Comparison of ENCODE assay signal across 16 cellular contexts in the genomic region with DNA sequence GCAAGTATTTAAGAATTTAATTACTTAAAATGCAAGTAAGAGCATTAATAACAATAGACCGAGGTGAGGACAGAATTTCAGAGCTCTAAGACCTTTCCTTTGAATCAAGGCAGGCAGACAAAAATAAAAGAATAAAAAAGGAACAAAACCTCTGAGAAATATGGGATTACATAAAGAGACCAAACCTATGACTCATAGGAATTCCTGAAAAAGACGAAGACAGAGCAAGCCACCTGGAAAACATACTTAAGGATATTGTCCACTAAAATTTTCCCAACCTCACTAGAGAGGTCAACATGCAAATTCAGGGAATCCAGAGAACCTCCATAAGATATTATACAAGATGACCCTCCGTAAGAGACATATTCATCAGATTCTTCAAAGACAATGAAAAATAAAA.
"Had no signal": no experiment of that assay in that cellular context is flagged by ENCODE, and none has a peak within 500 bp of the region (broad histone marks: within the 10 kb centered on the region; RNA-seq: fewer than 3 reads in every experiment).

No MANE protein-coding gene starts in this region.

- H3K4me1 Mint-ChIP-seq: activated CD4-positive, alpha-beta memory T cell treated with anti-CD3 and anti-CD28 coated beads, Interleukin-2, amount 10 ng/mL, durations not matched to agents 7 days and 5 days; endodermal cell; WTC11 had no signal

- H3K9me3 ChIP-seq: left lung, mucosa of descending colon, ovary, stomach had no signal

- H3K9me3 Mint-ChIP-seq: activated CD4-positive, alpha-beta memory T cell treated with anti-CD3 and anti-CD28 coated beads, Interleukin-2, amount 10 ng/mL, durations not matched to agents 7 days and 5 days; endodermal cell; WTC11 had no signal

- H3K4me1 ChIP-seq: left lung, stomach had no signal

- H3K4me3 Mint-ChIP-seq: activated CD4-positive, alpha-beta memory T cell treated with anti-CD3 and anti-CD28 coated beads, Interleukin-2, amount 10 ng/mL, durations not matched to agents 7 days and 5 days; activated T-cell treated with anti-CD3 and anti-CD28 coated beads, Interleukin-2, amount 50 U/mL, for 24 hours; endodermal cell; naive thymus-derived CD4-positive, alpha-beta T cell; WTC11 had no signal

- H3K27ac Mint-ChIP-seq: activated CD4-positive, alpha-beta memory T cell treated with anti-CD3 and anti-CD28 coated beads, Interleukin-2, amount 10 ng/mL, durations not matched to agents 7 days and 5 days; activated T-cell treated with anti-CD3 and anti-CD28 coated beads, Interleukin-2, amount 50 U/mL, for 24 hours; endodermal cell; naive thymus-derived CD4-positive, alpha-beta T cell; WTC11 had no signal

- H3K36me3 ChIP-seq: left lung, ovary, stomach had no signal

- ATAC-seq: left lung; mucosa of descending colon; naive thymus-derived CD4-positive, alpha-beta T cell; WTC11 had no signal

- H3K36me3 Mint-ChIP-seq: WTC11 had no signal

- H3K4me3 ChIP-seq: dorsolateral prefrontal cortex, hepatocyte, left lung, mucosa of descending colon, ovary, stomach had no signal

- H3K27me3 Mint-ChIP-seq: activated T-cell treated with anti-CD3 and anti-CD28 coated beads, Interleukin-2, amount 50 U/mL, for 24 hours had no signal

- H3K27ac ChIP-seq: dorsolateral prefrontal cortex, hepatocyte, left lung, ovary, stomach had no signal

- DNase-seq: activated CD4-positive, alpha-beta memory T cell treated with anti-CD3 and anti-CD28 coated beads, Interleukin-2, amount 10 ng/mL, durations not matched to agents 7 days and 5 days; activated CD4-positive, alpha-beta T cell treated with anti-CD3 and anti-CD28 coated beads for 4 hours; activated effector memory CD4-positive, alpha-beta T cell treated with Interleukin-2 at 50 U/mL for 16 hours; activated naive CD4-positive, alpha-beta T cell treated with anti-CD3 and anti-CD28 coated beads, Interleukin-2, amount 50 U/mL, for 16 hours; activated T-cell treated with anti-CD3 and anti-CD28 coated beads, Interleukin-2, amount 50 U/mL, for 24 hours; dorsolateral prefrontal cortex; endodermal cell; erythroblast; left lung; mucosa of descending colon; naive thymus-derived CD4-positive, alpha-beta T cell; ovary; stimulated activated CD4-positive, alpha-beta T cell treated with anti-CD3 and anti-CD28 coated beads, Interleukin-1b, Interleukin-23, amount 100 ng/mL, for 48 hours; stomach had no signal

- H3K27me3 ChIP-seq: dorsolateral prefrontal cortex, hepatocyte, left lung, ovary, stomach had no signal
